8 cellular contexts compared by ENCODE assay signal in genomic region chr19:10567696-10568443, GRCh38. TPM values are rescaled to one million over a fixed set of nuclear protein-coding genes. Genes with fewer than 3 reads are reported as not detected.
DNase-seq lines count a peak whose midpoint lies in the region; ATAC-seq and TF ChIP-seq lines count a peak whose summit lies in the region.

No MANE protein-coding gene starts in this region.

- H3K36me3 Mint-ChIP-seq in stimulated activated memory B cell treated with anti-CD40 and anti-IgM and Interleukin-4, amounts not matched to agents 10 μg/mL and 1 μg/mL and 100 μg/mL, for 72 hours: no peaks in the 10 kb centered on the region

- H3K27me3 Mint-ChIP-seq in stimulated activated memory B cell treated with anti-CD40 and anti-IgM and Interleukin-4, amounts not matched to agents 10 μg/mL and 1 μg/mL and 100 μg/mL, for 72 hours: no peaks in the 10 kb centered on the region

- H3K9me2 ChIP-seq in hepatocyte (replicated peaks; ENCODE audit: insufficient read depth): no peaks in the 10 kb centered on the region

- H3K9me3 ChIP-seq in WERI-Rb-1 (ENCODE audit: severe bottlenecking): no peaks in the 10 kb centered on the region
- no peaks in the 10 kb centered on the region for H3K9me3 ChIP-seq in hepatocyte (ENCODE audit: low read depth)

- TF ChIP-seq CTCF in WERI-Rb-1 (IDR thresholded peaks at IDR 0.05; ENCODE audit: low read depth, low read length) (no peak), hepatocyte (IDR thresholded peaks at IDR 0.05; ENCODE audit: poor library complexity) (no peak)

- ATAC-seq in stimulated activated memory B cell treated with anti-CD40 and anti-IgM and Interleukin-4, amounts not matched to agents 10 μg/mL and 1 μg/mL and 100 μg/mL, for 72 hours: no peak
- no peak for ATAC-seq in HG02981 (IDR thresholded peaks at IDR 0.05; ENCODE audit: unreplicated experiment)

- H3K4me3 ChIP-seq in WERI-Rb-1 (ENCODE audit: low read depth, low read length) (peak overlapping the region; percentile 77), hepatocyte (peak overlapping the region; percentile 42)

- WGBS in hepatocyte (ENCODE audit: low lambda C conversion rate, missing lambda C conversion rate): 33% methylated on average over 14 of the region's 14 CpGs

- H3K36me3 ChIP-seq in WERI-Rb-1: peaks cover 32% of the 10 kb centered on the region
- no peaks in the 10 kb centered on the region for H3K36me3 ChIP-seq in hepatocyte (replicated peaks; ENCODE audit: insufficient read depth, low read depth)

- peaks cover 16% of the 10 kb centered on the region for H3K4me1 ChIP-seq in hepatocyte (ENCODE audit: insufficient read depth)

- peak overlapping the region; percentile 82 for H3K4me3 Mint-ChIP-seq in stimulated activated memory B cell treated with anti-CD40 and anti-IgM and Interleukin-4, amounts not matched to agents 10 μg/mL and 1 μg/mL and 100 μg/mL, for 72 hours

- peak overlapping the region; percentile 95 for H3K4me2 ChIP-seq in hepatocyte

- peak; percentile 44 for DNase-seq in NCI-H748 (lab: John Stamatoyannopoulos, UW; ENCODE audit: unreplicated experiment)
- DNase-seq in NCI-H748 treated with DMSO at 0.1 percent for 48 hours (lab: John Stamatoyannopoulos, UW): no peak
- no peak for DNase-seq in WERI-Rb-1
- no peak for DNase-seq in hepatocyte (ENCODE audit: low spot score)
- DNase-seq in NCI-H774 (lab: John Stamatoyannopoulos, UW): no peak
- no peak for DNase-seq in cerebellum (ENCODE audit: low spot score)

- H3K27me3 ChIP-seq in WERI-Rb-1 (ENCODE audit: insufficient read depth, low read depth, severe bottlenecking): no peaks in the 10 kb centered on the region
- H3K27me3 ChIP-seq in hepatocyte: no peaks in the 10 kb centered on the region

- H4K20me1 ChIP-seq in hepatocyte (ENCODE audit: insufficient read depth, poor library complexity, severe bottlenecking): no peaks in the 10 kb centered on the region

- no peaks in the 10 kb centered on the region for H3K9me3 Mint-ChIP-seq in stimulated activated memory B cell treated with anti-CD40 and anti-IgM and Interleukin-4, amounts not matched to agents 10 μg/mL and 1 μg/mL and 100 μg/mL, for 72 hours

- peak overlapping the region; percentile 28 for H2AFZ ChIP-seq in hepatocyte

- H3K27ac ChIP-seq in WERI-Rb-1 (peak overlapping the region; percentile 63), hepatocyte (peak overlapping the region; percentile 8)

- H3K79me2 ChIP-seq in hepatocyte: peaks cover 9% of the 10 kb centered on the region

- peak overlapping the region; percentile 86 for H3K27ac Mint-ChIP-seq in stimulated activated memory B cell treated with anti-CD40 and anti-IgM and Interleukin-4, amounts not matched to agents 10 μg/mL and 1 μg/mL and 100 μg/mL, for 72 hours

- peaks cover 60% of the 10 kb centered on the region for H3K4me1 Mint-ChIP-seq in stimulated activated memory B cell treated with anti-CD40 and anti-IgM and Interleukin-4, amounts not matched to agents 10 μg/mL and 1 μg/mL and 100 μg/mL, for 72 hours

RNA-seq across cellular contexts. Expression of gene CDKN2D, which starts 0.9 kb away (rescaled TPM):
- 5.0 and 6.4 TPM in 2 replicates for total RNA-seq in hepatocyte
- 13.9 and 15.0 TPM in 2 replicates for polyA plus RNA-seq in hepatocyte
- 38.2 TPM for total RNA-seq in cerebellum

RNA-seq across cellular contexts. Expression of gene KRI1, which starts 2.1 kb away (rescaled TPM):
- total RNA-seq in hepatocyte (7.8 and 9.2 TPM in 2 replicates), cerebellum (5.9 TPM)
- 18.3 and 22.0 TPM in 2 replicates for polyA plus RNA-seq in hepatocyte

RNA-seq across cellular contexts. Expression of gene AP1M2, which starts 19.2 kb away (rescaled TPM):
- total RNA-seq in hepatocyte: 63.7 and 66.5 TPM in 2 replicates
- 67.4 and 69.4 TPM in 2 replicates for polyA plus RNA-seq in hepatocyte
- total RNA-seq in cerebellum: 3.0 TPM

RNA-seq across cellular contexts. Expression of gene ATG4D, which starts 24.2 kb away (rescaled TPM):
- total RNA-seq in hepatocyte: 13.1 and 24.1 TPM in 2 replicates
- polyA plus RNA-seq in hepatocyte: 34.5 and 40.0 TPM in 2 replicates
- 10.3 TPM for total RNA-seq in cerebellum

RNA-seq across cellular contexts. Expression of gene S1PR5, which starts 50.6 kb away (rescaled TPM):
- 0.17 and 0.56 TPM in 2 replicates for total RNA-seq in hepatocyte
- 0.38 and 0.75 TPM in 2 replicates for polyA plus RNA-seq in hepatocyte
- total RNA-seq in cerebellum: 0.18 TPM

Comparison
In these comparisons a context has a peak if more than half of its experiments do, and no peak if none do; other contexts are left out.
1. RNA of gene AP1M2, which starts 19.2 kb away (total RNA-seq): 63.7 to 66.5 TPM in hepatocyte; 3.0 TPM in cerebellum (single experiment); every median in the first group is over 10 times any median in the second.